Comparison of ENCODE assay signal across 15 cellular contexts in the genomic region with DNA sequence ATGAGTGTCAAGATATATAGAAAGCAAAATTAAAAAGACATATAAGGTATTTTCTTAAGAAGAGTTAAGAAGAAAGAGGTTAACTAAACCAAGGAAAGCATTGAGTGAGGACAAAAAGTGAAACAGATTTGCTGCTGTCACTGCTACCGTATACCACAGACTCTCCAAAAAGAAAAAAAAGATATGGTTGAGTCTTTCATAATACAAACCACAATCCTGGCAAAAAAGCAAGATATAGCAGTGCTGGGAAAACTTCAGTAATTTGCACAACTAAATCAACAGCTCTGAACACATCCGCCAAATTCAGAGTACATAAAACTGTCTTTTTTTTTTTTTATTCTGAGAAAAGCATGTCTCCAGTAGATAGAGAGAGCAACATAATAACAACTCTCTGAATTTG.
DNase-seq lines count a peak whose midpoint lies in the region; ATAC-seq, FAIRE-seq and TF ChIP-seq lines count a peak whose summit lies in the region.
"Had no signal": no experiment of that assay in that cellular context is flagged by ENCODE, and none has a peak within 500 bp of the region (broad histone marks: within the 10 kb centered on the region; RNA-seq: fewer than 3 reads in every experiment).

No MANE protein-coding gene starts in this region.

- H3K9me3 ChIP-seq in left ventricle myocardium inferior (replicated peaks): no peaks in the 10 kb centered on the region
- H3K9me3 ChIP-seq in upper lobe of right lung: no peaks in the 10 kb centered on the region
- H3K9me3 ChIP-seq: suprapubic skin had no signal

- H3K36me3 ChIP-seq in left ventricle myocardium inferior: no peaks in the 10 kb centered on the region
- H3K36me3 ChIP-seq in upper lobe of right lung: no peaks in the 10 kb centered on the region
- H3K36me3 ChIP-seq: suprapubic skin had no signal

- no peak for ATAC-seq in activated T-helper 17 cell treated with anti-CD3 and anti-CD28 coated beads, Interleukin-2, amount 50 U/mL, for 72 hours (replicated peaks)
- peak; percentile 65 for ATAC-seq in left ventricle myocardium superior
- peak; percentile 72 for ATAC-seq in upper lobe of right lung
- ATAC-seq: activated CD4-positive, CD25-positive, alpha-beta regulatory T cell treated with anti-CD3 and anti-CD28 coated beads, Interleukin-2, amount 50 U/mL, for 24 hours; activated naive CD4-positive, alpha-beta T cell treated with anti-CD3 and anti-CD28 coated beads, Interleukin-2, amount 50 U/mL, for 72 hours had no signal

- peak overlapping the region; percentile 14 for H3K4me3 Mint-ChIP-seq in activated T-helper 17 cell treated with anti-CD3 and anti-CD28 coated beads, Interleukin-2, amount 50 U/mL, for 72 hours

- H3K27ac ChIP-seq in left ventricle myocardium inferior (replicated peaks) (no peak overlapping the region), upper lobe of right lung (peak overlapping the region; percentile 67)
- H3K27ac ChIP-seq: suprapubic skin had no signal

- no peak overlapping the region for H3K27ac Mint-ChIP-seq in activated T-helper 17 cell treated with anti-CD3 and anti-CD28 coated beads, Interleukin-2, amount 50 U/mL, for 72 hours
- H3K27ac Mint-ChIP-seq: activated naive CD4-positive, alpha-beta T cell treated with anti-CD3 and anti-CD28 coated beads, Interleukin-2, amount 50 U/mL, for 72 hours had no signal

- H3K27me3 ChIP-seq in left ventricle myocardium inferior (ENCODE audit: low read depth): no peaks in the 10 kb centered on the region
- H3K27me3 ChIP-seq in upper lobe of right lung: no peaks in the 10 kb centered on the region
- H3K27me3 ChIP-seq: suprapubic skin had no signal

- no peak for TF ChIP-seq POLR2A in GM12892 (IDR thresholded peaks at IDR 0.05; ENCODE audit: low read depth, low read length)

- H3K4me1 ChIP-seq in left ventricle myocardium inferior (no peaks in the 10 kb centered on the region), upper lobe of right lung (no peaks in the 10 kb centered on the region)
- H3K4me1 ChIP-seq: suprapubic skin had no signal

- H3K9me3 Mint-ChIP-seq in activated T-helper 17 cell treated with anti-CD3 and anti-CD28 coated beads, Interleukin-2, amount 50 U/mL, for 72 hours: peaks cover 6% of the 10 kb centered on the region

- H3K36me3 Mint-ChIP-seq in activated T-helper 17 cell treated with anti-CD3 and anti-CD28 coated beads, Interleukin-2, amount 50 U/mL, for 72 hours (ENCODE audit: low read depth): no peaks in the 10 kb centered on the region
- H3K36me3 Mint-ChIP-seq: activated naive CD4-positive, alpha-beta T cell treated with anti-CD3 and anti-CD28 coated beads, Interleukin-2, amount 50 U/mL, for 72 hours; T-cell had no signal

- H3K27me3 Mint-ChIP-seq in activated T-helper 17 cell treated with anti-CD3 and anti-CD28 coated beads, Interleukin-2, amount 50 U/mL, for 72 hours: peaks cover 3% of the 10 kb centered on the region
- H3K27me3 Mint-ChIP-seq: T-cell had no signal

- no peaks in the 10 kb centered on the region for H3K4me1 Mint-ChIP-seq in activated T-helper 17 cell treated with anti-CD3 and anti-CD28 coated beads, Interleukin-2, amount 50 U/mL, for 72 hours

- DNase-seq in left ventricle myocardium inferior (no peak), cardiac septum (ENCODE audit: low spot score) (no peak), left ventricle myocardium superior (no peak), upper lobe of right lung (no peak), NCI-H2196 treated with DMSO at 0.1 percent for 48 hours (lab: John Stamatoyannopoulos, UW; ENCODE audit: unreplicated experiment) (no peak), GM12892 (ENCODE audit: insufficient read length) (no peak), NCI-H510A treated with DMSO at 0.1 percent for 48 hours (lab: John Stamatoyannopoulos, UW) (no peak)
- DNase-seq: NCI-H1048; NCI-H2171; stimulated activated CD4-positive, alpha-beta T cell treated with anti-CD3 and anti-CD28 coated beads, Interleukin-12 subunit alpha, Interleukin-12 subunit beta, amount 100 ng/mL, for 4 hours; T-cell had no signal

- H3K4me3 ChIP-seq in left ventricle myocardium inferior (peak overlapping the region; percentile 32), upper lobe of right lung (peak overlapping the region; percentile 25)
- H3K4me3 ChIP-seq: suprapubic skin had no signal

- TF ChIP-seq CTCF in left ventricle myocardium inferior (IDR thresholded peaks at IDR 0.05; ENCODE audit: borderline replicate concordance) (no peak), upper lobe of right lung (IDR thresholded peaks at IDR 0.05) (no peak)

- no peak for FAIRE-seq in GM12892 (lab: Jason Lieb, UNC)

- intact Hi-C loops in left ventricle myocardium inferior (cut with micrococcal nuclease) (no loop called here), cardiac septum (cut with DNase I) (no loop called here), left ventricle myocardium superior (cut with micrococcal nuclease) (no loop called here), upper lobe of right lung (cut with DNase I) (no loop called here)
